In genomic region chr16:80618862-80619648, GRCh38 we compare ENCODE assay signal across 25 cellular contexts.
"Had no signal": no experiment of that assay in that cellular context is flagged by ENCODE, and none has a peak within 500 bp of the region (broad histone marks: within the 10 kb centered on the region; RNA-seq: fewer than 3 reads in every experiment).

No MANE protein-coding gene starts in this region.

- H3K36me3 ChIP-seq: gastrocnemius medialis, ovary, sigmoid colon, tibial artery, upper lobe of left lung had no signal

- FAIRE-seq: endometrium, islet of Langerhans, urothelium cell line had no signal

- H3K4me3 ChIP-seq: coronary artery, gastrocnemius medialis, ovary, psoas muscle, sigmoid colon, skin epidermis, spleen, testis, tibial artery, upper lobe of left lung had no signal

- H3K27ac ChIP-seq: coronary artery, gastrocnemius medialis, ovary, psoas muscle, sigmoid colon, skin epidermis, spleen, testis, tibial artery, upper lobe of left lung had no signal

- H3K4me1 ChIP-seq: gastrocnemius medialis, psoas muscle, sigmoid colon, spleen, testis, tibial artery, upper lobe of left lung had no signal

- H3K27me3 ChIP-seq: gastrocnemius medialis, ovary, sigmoid colon, spleen, testis, tibial artery, upper lobe of left lung had no signal

- DNase-seq: dermis blood vessel endothelial cell; effector memory CD4-positive, alpha-beta T cell; foreskin fibroblast; gastrocnemius medialis; mesenchymal stem cell; midbrain; naive thymus-derived CD4-positive, alpha-beta T cell; nucleus accumbens; ovary; posterior cingulate gyrus; psoas muscle; right cardiac atrium; sigmoid colon; spleen; stimulated activated CD4-positive, alpha-beta T cell treated with anti-CD3 and anti-CD28 coated beads, Interleukin-4, amount 100 ng/mL, for 4 hours; stimulated activated naive CD8-positive, alpha-beta T cell treated with anti-CD3 and anti-CD28 coated beads, Interleukin-15, Interleukin-2, amounts not matched to agents 100 U/mL and 50 U/mL, for 24 hours; substantia nigra; testis; tibial artery; upper lobe of left lung had no signal

- H3K9me3 ChIP-seq: gastrocnemius medialis, ovary, psoas muscle, sigmoid colon, testis, upper lobe of left lung had no signal
